Comparison of ENCODE assay signal across 1 cellular context in the genomic region with DNA sequence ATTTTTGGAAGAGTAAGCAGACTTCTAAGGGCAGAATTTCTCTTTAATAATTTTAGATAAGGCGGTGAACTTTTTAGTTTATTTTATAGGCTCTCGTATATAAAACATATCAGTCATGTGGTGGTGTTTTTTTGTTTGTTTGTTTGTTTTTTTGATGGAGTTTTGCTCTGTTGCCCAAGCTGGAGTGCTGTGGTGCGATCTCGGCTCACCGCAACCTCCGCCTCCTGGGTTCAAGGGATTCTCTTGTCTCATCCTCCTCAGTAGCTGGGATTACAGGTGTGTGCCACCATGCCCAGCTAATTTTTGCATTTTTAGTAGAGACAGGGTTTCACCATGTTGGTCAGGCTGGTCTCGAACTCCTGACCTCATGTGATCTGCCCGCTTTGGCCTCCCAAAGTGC.
TF ChIP-seq lines count a peak whose summit lies in the region.

No MANE protein-coding gene starts in this region.

TF ChIP-seq in GM12878, 131 proteins besides CTCF, POLR2A, EP300 and RAD21:
- TF ChIP-seq, protein P1, sequence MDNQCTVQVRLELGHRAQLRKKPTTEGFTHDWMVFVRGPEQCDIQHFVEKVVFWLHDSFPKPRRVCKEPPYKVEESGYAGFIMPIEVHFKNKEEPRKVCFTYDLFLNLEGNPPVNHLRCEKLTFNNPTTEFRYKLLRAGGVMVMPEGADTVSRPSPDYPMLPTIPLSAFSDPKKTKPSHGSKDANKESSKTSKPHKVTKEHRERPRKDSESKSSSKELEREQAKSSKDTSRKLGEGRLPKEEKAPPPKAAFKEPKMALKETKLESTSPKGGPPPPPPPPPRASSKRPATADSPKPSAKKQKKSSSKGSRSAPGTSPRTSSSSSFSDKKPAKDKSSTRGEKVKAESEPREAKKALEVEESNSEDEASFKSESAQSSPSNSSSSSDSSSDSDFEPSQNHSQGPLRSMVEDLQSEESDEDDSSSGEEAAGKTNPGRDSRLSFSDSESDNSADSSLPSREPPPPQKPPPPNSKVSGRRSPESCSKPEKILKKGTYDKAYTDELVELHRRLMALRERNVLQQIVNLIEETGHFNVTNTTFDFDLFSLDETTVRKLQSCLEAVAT (IDR thresholded peaks at IDR 0.05): peak; percentile 89
